10 cellular contexts compared by ENCODE assay signal in the genomic region with DNA sequence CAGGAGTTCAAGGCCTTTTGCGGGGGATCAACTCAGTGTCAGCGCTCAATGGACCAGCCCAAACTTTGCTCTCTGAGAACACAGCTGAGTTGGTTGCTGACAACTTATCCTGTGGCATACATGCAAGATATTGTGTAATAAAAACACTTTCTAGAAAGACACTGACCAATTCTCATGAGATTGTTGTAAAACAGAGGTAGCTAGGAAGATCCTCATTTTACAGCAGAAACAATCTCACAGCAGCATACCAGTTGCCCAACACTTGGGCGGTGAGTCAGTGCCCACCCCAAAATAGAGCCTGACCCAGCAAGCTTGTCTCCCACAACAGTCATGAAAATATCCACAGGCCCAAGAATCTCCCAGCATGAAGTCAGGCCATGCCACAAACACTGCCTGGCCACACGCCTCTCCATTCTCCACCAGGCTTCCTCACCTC. TPM values are rescaled to one million over a fixed set of nuclear protein-coding genes. Genes with fewer than 3 reads are reported as not detected.
DNase-seq lines count a peak whose midpoint lies in the region; ATAC-seq and TF ChIP-seq lines count a peak whose summit lies in the region.
"Had no signal": no experiment of that assay in that cellular context is flagged by ENCODE, and none has a peak within 500 bp of the region (broad histone marks: within the 10 kb centered on the region; RNA-seq: fewer than 3 reads in every experiment).

No MANE protein-coding gene starts in this region.

- peaks cover 71% of the 10 kb centered on the region for H4K20me1 ChIP-seq in OCI-LY3 (ENCODE audit: insufficient read depth, low read length)

- no peaks in the 10 kb centered on the region for H3K27me3 ChIP-seq in CD8-positive, alpha-beta T cell (ENCODE audit: insufficient read depth, low read length)
- H3K27me3 ChIP-seq in OCI-LY3 (ENCODE audit: low read depth, low read length): no peaks in the 10 kb centered on the region
- H3K27me3 ChIP-seq: stomach had no signal

- peaks cover 83% of the 10 kb centered on the region for H3K4me1 Mint-ChIP-seq in CD8-positive, alpha-beta T cell (ENCODE audit: low read depth)

- no peaks in the 10 kb centered on the region for H3K27me3 Mint-ChIP-seq in CD8-positive, alpha-beta T cell (ENCODE audit: low read depth)

- peak overlapping the region; percentile 7 for H3K27ac Mint-ChIP-seq in CD8-positive, alpha-beta T cell

- intact Hi-C loops in CD8-positive, alpha-beta T cell (cut with DNase I, micrococcal nuclease): no loop called here

- no peaks in the 10 kb centered on the region for H3K9me3 ChIP-seq in CD8-positive, alpha-beta T cell (ENCODE audit: low read length)
- peaks cover 5% of the 10 kb centered on the region; the same call in 1 of the 2 replicates for H3K9me3 ChIP-seq in OCI-LY3 (ENCODE audit: insufficient read depth, low read length)
- H3K9me3 ChIP-seq: stomach had no signal

- H3K79me2 ChIP-seq in OCI-LY3 (ENCODE audit: low read length): peaks cover 96% of the 10 kb centered on the region

- no peaks in the 10 kb centered on the region for H3K36me3 ChIP-seq in CD8-positive, alpha-beta T cell (ENCODE audit: insufficient read depth, low read length)
- H3K36me3 ChIP-seq in OCI-LY3 (replicated peaks; ENCODE audit: low read depth, low read length): peaks cover 32% of the 10 kb centered on the region
- H3K36me3 ChIP-seq: stomach had no signal

- no peak for TF ChIP-seq CTCF in CD8-positive, alpha-beta T cell (IDR thresholded peaks at IDR 0.05)
- no peak for TF ChIP-seq CTCF in OCI-LY3 (IDR thresholded peaks at IDR 0.05; ENCODE audit: low read depth, low read length)

- DNase-seq in CD8-positive, alpha-beta T cell: no peak
- DNase-seq in fibroblast of gingiva (ENCODE audit: low read depth): peak; percentile 60
- peak; percentile 45 for DNase-seq in non-pigmented ciliary epithelial cell (ENCODE audit: low read depth)
- no peak for DNase-seq in activated CD8-positive, alpha-beta memory T cell treated with anti-CD3 and anti-CD28 coated beads, Interleukin-2, amount 50 U/mL, for 4 hours
- no peak for DNase-seq in stimulated activated CD4-positive, alpha-beta T cell treated with anti-CD3 and anti-CD28 coated beads, Interleukin-1b, Interleukin-23, amount 100 ng/mL, for 48 hours
- no peak for DNase-seq in GDM1 (lab: John Stamatoyannopoulos, UW)
- DNase-seq: NCI-H1694 treated with DMSO at 0.1 percent for 48 hours, stomach had no signal

- no peak overlapping the region for H3K4me3 ChIP-seq in CD8-positive, alpha-beta T cell (ENCODE audit: low read depth, low read length)
- no peak overlapping the region for H3K4me3 ChIP-seq in OCI-LY3 (ENCODE audit: low read length)
- H3K4me3 ChIP-seq: stomach had no signal

- no peak for ATAC-seq in CD8-positive, alpha-beta T cell
- no peak for ATAC-seq in GM18502 (IDR thresholded peaks at IDR 0.05; ENCODE audit: poor library complexity, unreplicated experiment)

- H2AFZ ChIP-seq in OCI-LY3 (ENCODE audit: low read depth, low read length): no peak overlapping the region

- H3K4me2 ChIP-seq in OCI-LY3 (ENCODE audit: low read length): peak overlapping the region; percentile 71

- peak overlapping the region; percentile 11; the same call in 1 of the 2 replicates for H3K9ac ChIP-seq in OCI-LY3 (ENCODE audit: low read length)

- H3K36me3 Mint-ChIP-seq in CD8-positive, alpha-beta T cell: peaks cover 38% of the 10 kb centered on the region

- no peaks in the 10 kb centered on the region for H3K9me3 Mint-ChIP-seq in CD8-positive, alpha-beta T cell

- CTCF ChIA-PET in CD8-positive, alpha-beta T cell (lab: Charles Lee): interaction anchor here (1.1 to 1.3 kb wide), 2 partner anchors 34 to 68 kb away, joined by 3 to 4 read pairs; no protein-coding TSS in a partner anchor

- peaks cover 36% of the 10 kb centered on the region for H3K4me1 ChIP-seq in CD8-positive, alpha-beta T cell (ENCODE audit: insufficient read depth, low read length)
- peaks cover 96% of the 10 kb centered on the region for H3K4me1 ChIP-seq in OCI-LY3 (ENCODE audit: low read length)

- H3K4me3 Mint-ChIP-seq in CD8-positive, alpha-beta T cell: no peak overlapping the region

- no peak overlapping the region for H3K27ac ChIP-seq in CD8-positive, alpha-beta T cell (ENCODE audit: low read depth, low read length)
- peak overlapping the region; percentile 82 for H3K27ac ChIP-seq in OCI-LY3 (ENCODE audit: low read length)

- POLR2A ChIA-PET in CD8-positive, alpha-beta T cell (lab: Charles Lee): interaction anchor here (0.9 kb wide), 1 partner anchor 18 kb away, joined by 3 read pairs; a partner anchor contains a TSS

RNA-seq across cellular contexts. Expression of a gene that starts 18.2 kb away (rescaled TPM):
- total RNA-seq in CD8-positive, alpha-beta T cell: 10 to 100 TPM; 27.7 to 29.7 TPM

Comparison
In these comparisons a context has a peak if more than half of its experiments do, and no peak if none do; other contexts are left out.
1. DNase-seq: peak in fibroblast of gingiva (single experiment) and non-pigmented ciliary epithelial cell (single experiment); none in CD8-positive, alpha-beta T cell (0 of 7), activated CD8-positive, alpha-beta memory T cell treated with anti-CD3 and anti-CD28 coated beads, Interleukin-2, amount 50 U/mL, for 4 hours (single experiment), stimulated activated CD4-positive, alpha-beta T cell treated with anti-CD3 and anti-CD28 coated beads, Interleukin-1b, Interleukin-23, amount 100 ng/mL, for 48 hours (single experiment) and GDM1 (single experiment).